Comparison of ENCODE assay signal across 11 cellular contexts in genomic region chr17:80265205-80266068, GRCh38. TPM values are rescaled to one million over a fixed set of nuclear protein-coding genes. Genes with fewer than 3 reads are reported as not detected.
A peak's percentile ranks its signal among the peaks of the same experiment; 100 is the strongest.
DNase-seq lines count a peak whose midpoint lies in the region; ATAC-seq and TF ChIP-seq lines count a peak whose summit lies in the region.
"Had no signal": no experiment of that assay in that cellular context is flagged by ENCODE, and none has a peak within 500 bp of the region (broad histone marks: within the 10 kb centered on the region; RNA-seq: fewer than 3 reads in every experiment).

No MANE protein-coding gene starts in this region.

- POLR2A ChIA-PET in activated CD8-positive, alpha-beta T cell treated with anti-CD3 and anti-CD28 coated beads for 36 hours (lab: Charles Lee) = interaction anchor here (0.6 to 4.8 kb wide), 13 partner anchors 8 to 119 kb away, joined by 3 to 30 read pairs (median 5); partner anchors contain the start of genes EIF4A3 and SGSH

- no peaks in the 10 kb centered on the region for H3K27me3 Mint-ChIP-seq in activated CD8-positive, alpha-beta T cell treated with anti-CD3 and anti-CD28 coated beads for 36 hours

- CTCF ChIA-PET in activated CD8-positive, alpha-beta T cell treated with anti-CD3 and anti-CD28 coated beads for 36 hours (lab: Charles Lee) = interaction anchor here (1.3 kb wide), 2 partner anchors 10 to 69 kb away, joined by 3 to 4 read pairs; no protein-coding TSS in a partner anchor

- peaks cover 1% of the 10 kb centered on the region for H3K9me3 Mint-ChIP-seq in activated CD8-positive, alpha-beta T cell treated with anti-CD3 and anti-CD28 coated beads for 36 hours
- no peaks in the 10 kb centered on the region for H3K9me3 Mint-ChIP-seq in stimulated activated effector memory CD8-positive, alpha-beta T cell treated with anti-CD3 and anti-CD28 coated beads, Interleukin-12 subunit alpha, Interleukin-12 subunit beta, amount 100 ng/mL, for 72 hours
- H3K9me3 Mint-ChIP-seq: nephron had no signal

- H3K4me3 ChIP-seq in effector memory CD4-positive, alpha-beta T cell (ENCODE audit: insufficient read depth, low read depth, low read length, poor library complexity, severe bottlenecking) = peak overlapping the region; percentile 77
- H3K4me3 ChIP-seq in foreskin fibroblast (ENCODE audit: low read depth in 1 of 2, low read length in 2 of 2) = no peak overlapping the region

- H3K4me1 Mint-ChIP-seq in activated CD8-positive, alpha-beta T cell treated with anti-CD3 and anti-CD28 coated beads for 36 hours (ENCODE audit: low read depth) = peaks cover 35% of the 10 kb centered on the region
- H3K4me1 Mint-ChIP-seq in stimulated activated effector memory CD8-positive, alpha-beta T cell treated with anti-CD3 and anti-CD28 coated beads, Interleukin-12 subunit alpha, Interleukin-12 subunit beta, amount 100 ng/mL, for 72 hours = peaks cover 43% of the 10 kb centered on the region

- H3K9me3 ChIP-seq in effector memory CD4-positive, alpha-beta T cell (ENCODE audit: control insufficient read depth, low read length) = no peaks in the 10 kb centered on the region
- H3K9me3 ChIP-seq: stomach had no signal

- intact Hi-C loops in activated CD8-positive, alpha-beta T cell treated with anti-CD3 and anti-CD28 coated beads for 36 hours (cut with micrococcal nuclease) = no loop called here

- TF ChIP-seq CTCF in GM20000 (IDR thresholded peaks at IDR 0.05; ENCODE audit: extremely low read depth, missing control alignments) (no peak), foreskin fibroblast (IDR thresholded peaks at IDR 0.05; ENCODE audit: low read depth, low read length) (no peak)
- no peak for TF ChIP-seq CTCF in activated CD8-positive, alpha-beta T cell treated with anti-CD3 and anti-CD28 coated beads for 36 hours (IDR thresholded peaks at IDR 0.05)

- H3K27ac Mint-ChIP-seq in activated CD8-positive, alpha-beta T cell treated with anti-CD3 and anti-CD28 coated beads for 36 hours = peak overlapping the region; percentile 89
- H3K27ac Mint-ChIP-seq in stimulated activated effector memory CD8-positive, alpha-beta T cell treated with anti-CD3 and anti-CD28 coated beads, Interleukin-12 subunit alpha, Interleukin-12 subunit beta, amount 100 ng/mL, for 72 hours = peak overlapping the region; percentile 96
- H3K27ac Mint-ChIP-seq: nephron had no signal

- H3K36me3 ChIP-seq in effector memory CD4-positive, alpha-beta T cell (ENCODE audit: control insufficient read depth, insufficient read depth, low read length) = peaks cover 35% of the 10 kb centered on the region

- H3K36me3 Mint-ChIP-seq in activated CD8-positive, alpha-beta T cell treated with anti-CD3 and anti-CD28 coated beads for 36 hours (ENCODE audit: low read depth) = peaks cover 27% of the 10 kb centered on the region
- peaks cover 12% of the 10 kb centered on the region for H3K36me3 Mint-ChIP-seq in stimulated activated effector memory CD8-positive, alpha-beta T cell treated with anti-CD3 and anti-CD28 coated beads, Interleukin-12 subunit alpha, Interleukin-12 subunit beta, amount 100 ng/mL, for 72 hours

- peak; percentile 43 for ATAC-seq in activated CD8-positive, alpha-beta T cell treated with anti-CD3 and anti-CD28 coated beads for 36 hours
- ATAC-seq in stimulated activated effector memory CD8-positive, alpha-beta T cell treated with anti-CD3 and anti-CD28 coated beads, Interleukin-12 subunit alpha, Interleukin-12 subunit beta, amount 100 ng/mL, for 72 hours = peak; percentile 77
- no peak for ATAC-seq in HG03159 (IDR thresholded peaks at IDR 0.05; ENCODE audit: unreplicated experiment)

- no peaks in the 10 kb centered on the region for H3K27me3 ChIP-seq in effector memory CD4-positive, alpha-beta T cell (replicated peaks; ENCODE audit: control insufficient read depth, insufficient read depth, low read length, poor library complexity, severe bottlenecking)
- H3K27me3 ChIP-seq: stomach had no signal

- H3K4me3 Mint-ChIP-seq in activated CD8-positive, alpha-beta T cell treated with anti-CD3 and anti-CD28 coated beads for 36 hours = peak overlapping the region; percentile 89
- peak overlapping the region; percentile 99 for H3K4me3 Mint-ChIP-seq in stimulated activated effector memory CD8-positive, alpha-beta T cell treated with anti-CD3 and anti-CD28 coated beads, Interleukin-12 subunit alpha, Interleukin-12 subunit beta, amount 100 ng/mL, for 72 hours

- DNase-seq in GM20000 (ENCODE audit: low spot score) (peak; percentile 73), foreskin fibroblast (no peak), DMS114 treated with DMSO at 0.1 percent for 48 hours (lab: John Stamatoyannopoulos, UW; ENCODE audit: unreplicated experiment) (no peak)
- peak; percentile 90 for DNase-seq in activated CD8-positive, alpha-beta T cell treated with anti-CD3 and anti-CD28 coated beads for 36 hours
- peak; percentile 48 to 56 (median 50) for DNase-seq in effector memory CD4-positive, alpha-beta T cell
- peak; percentile 57 to 87 for DNase-seq in stimulated activated effector memory CD8-positive, alpha-beta T cell treated with anti-CD3 and anti-CD28 coated beads, Interleukin-12 subunit alpha, Interleukin-12 subunit beta, amount 100 ng/mL, for 72 hours (ENCODE audit: low spot score in 2 of 2)
- DNase-seq: GF-D8, OCI-M1 had no signal

- peak overlapping the region; percentile 88 for H3K27ac ChIP-seq in effector memory CD4-positive, alpha-beta T cell (ENCODE audit: insufficient read depth, low read length, poor library complexity, severe bottlenecking)

- peaks cover 46% of the 10 kb centered on the region for H3K4me1 ChIP-seq in effector memory CD4-positive, alpha-beta T cell (ENCODE audit: control insufficient read depth, insufficient read depth, low read length, poor library complexity, severe bottlenecking)

RNA-seq across cellular contexts. Expression of gene RNF213, which starts 4.8 kb away (rescaled TPM):
- total RNA-seq in activated CD8-positive, alpha-beta T cell treated with anti-CD3 and anti-CD28 coated beads for 36 hours = 100 to 1,000 TPM; 131 to 142 TPM

RNA-seq across cellular contexts. Expression of gene SLC26A11, which starts 45.2 kb away (rescaled TPM):
- total RNA-seq in activated CD8-positive, alpha-beta T cell treated with anti-CD3 and anti-CD28 coated beads for 36 hours = 1 to 10 TPM; 1.6 to 1.7 TPM

RNA-seq across cellular contexts. Expression of gene SGSH, which starts 45.3 kb away (rescaled TPM):
- 1 to 10 TPM; 7.8 to 8.3 TPM for total RNA-seq in activated CD8-positive, alpha-beta T cell treated with anti-CD3 and anti-CD28 coated beads for 36 hours

Comparison
In these comparisons a context has a peak if more than half of its experiments do, and no peak if none do; other contexts are left out.
1. DNase-seq: peak in GM20000 (single experiment), activated CD8-positive, alpha-beta T cell treated with anti-CD3 and anti-CD28 coated beads for 36 hours (single experiment), effector memory CD4-positive, alpha-beta T cell (3 of 3) and stimulated activated effector memory CD8-positive, alpha-beta T cell treated with anti-CD3 and anti-CD28 coated beads, Interleukin-12 subunit alpha, Interleukin-12 subunit beta, amount 100 ng/mL, for 72 hours (2 of 2); none in foreskin fibroblast (0 of 2) and DMS114 treated with DMSO at 0.1 percent for 48 hours (single experiment).